In the genomic region with DNA sequence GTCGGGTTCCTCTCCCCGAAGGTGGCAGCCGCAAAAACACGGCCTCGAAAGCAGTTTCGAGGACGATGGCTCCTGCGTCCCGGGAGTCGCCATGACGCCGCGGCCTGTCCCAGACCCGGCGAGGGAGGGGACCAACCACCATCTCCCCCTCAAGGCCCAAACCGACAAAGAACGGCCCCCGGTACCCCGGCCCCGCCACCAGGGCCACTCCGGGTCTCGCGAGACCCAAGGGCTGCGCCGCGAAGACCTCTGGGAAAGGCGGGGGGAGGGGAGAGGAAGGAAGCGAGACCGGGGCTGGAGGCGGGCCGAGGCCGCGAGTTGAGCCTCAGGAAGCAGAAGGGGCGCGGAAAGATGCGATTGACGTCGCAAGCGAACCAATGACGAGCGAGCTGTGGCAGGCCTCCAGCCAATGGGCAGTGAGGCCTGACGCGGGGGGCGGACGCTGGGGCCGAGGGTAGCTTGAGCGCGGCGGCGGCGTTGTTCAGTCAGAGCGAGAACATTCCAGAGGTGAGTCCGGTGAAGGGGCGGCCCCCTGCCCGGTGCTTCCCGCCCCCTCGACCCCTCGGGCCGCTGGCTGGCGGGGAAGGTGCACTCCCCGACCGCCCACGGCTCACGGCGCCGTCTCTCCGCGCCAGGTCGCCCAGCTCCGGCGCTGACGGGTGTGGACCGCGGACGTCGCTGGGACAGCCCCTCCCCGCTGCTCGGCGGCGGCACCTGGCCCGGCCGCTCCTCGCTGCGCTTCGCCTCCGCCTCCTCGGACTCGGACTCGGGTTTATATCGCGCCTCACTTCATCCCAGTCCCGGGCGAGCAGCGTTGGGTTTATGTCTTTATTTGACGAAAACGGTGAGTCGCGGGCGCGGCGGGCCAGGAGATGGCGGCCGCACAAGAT, we compare ENCODE assay signal across 8 cellular contexts. TPM values are rescaled to one million over a fixed set of nuclear protein-coding genes. Genes with fewer than 3 reads are reported as not detected.
DNase-seq lines count a peak whose midpoint lies in the region; ATAC-seq and TF ChIP-seq lines count a peak whose summit lies in the region.

EIF5 (plus strand) TSS at position 484 of the 890 bp plus-strand sequence. CDS start 1,624 bp downstream, outside the sequence.

- H3K27ac ChIP-seq in Panc1 (ENCODE audit: low read length), result peak within 1 kb of the TSS; percentile 87
- peak within 1 kb of the TSS; percentile 99 to 100 for H3K27ac ChIP-seq in esophagus (ENCODE audit: low read depth in 2 of 2, low read length in 1 of 2)
- H3K27ac ChIP-seq in muscle layer of colon (ENCODE audit: low read depth, low read length), result peak within 1 kb of the TSS; percentile 96

- peaks cover 38% of the 10 kb centered on the region for H3K36me3 ChIP-seq in Panc1 (ENCODE audit: control insufficient read depth, insufficient read depth, low read length)
- peaks cover 4 to 22% of the 10 kb centered on the region in 2 donors for H3K36me3 ChIP-seq in esophagus (ENCODE audit: control insufficient read depth in 2 of 2, insufficient read depth in 2 of 2, low read length in 1 of 2)
- H3K36me3 ChIP-seq in muscle layer of colon (ENCODE audit: insufficient read depth, low read length), result peaks cover 37% of the 10 kb centered on the region

- intact Hi-C loops in Panc1 (cut with micrococcal nuclease; ENCODE audit: unreplicated experiment), result no loop called here

- BruUV-seq in Panc1 (replicated peaks; lab: Mats Ljungman, UMichigan), result no TSS peak

- peak within 1 kb of the TSS; percentile 94 for H3K9ac ChIP-seq in muscle layer of colon (ENCODE audit: low read length)

- no peaks in the 10 kb centered on the region for H3K27me3 Mint-ChIP-seq in activated T-cell treated with anti-CD3 and anti-CD28 coated beads, Interleukin-2, amount 50 U/mL, for 4 hours (ENCODE audit: low read depth)

- CTCF ChIA-PET in Panc1 (lab: Charles Lee), result no interaction called here

- ATAC-seq in GM21723 (IDR thresholded peaks at IDR 0.05; ENCODE audit: unreplicated experiment) (peak; percentile 86), Panc1 (peak; percentile 94)
- peak; percentile 88 to 89 for ATAC-seq in activated T-cell treated with anti-CD3 and anti-CD28 coated beads, Interleukin-2, amount 50 U/mL, for 4 hours

- in situ Hi-C loops in Panc1 (cut with HindIII; ENCODE audit: low pct_unique_long_range_greater_than_20kb, low sequenced_read_pairs), result no loop called here

- H3K27me3 ChIP-seq in Panc1 (ENCODE audit: control insufficient read depth, insufficient read depth, low read length), result no peaks in the 10 kb centered on the region
- no peaks in the 10 kb centered on the region for H3K27me3 ChIP-seq in esophagus (ENCODE audit: control insufficient read depth in 1 of 2, insufficient read depth in 2 of 2, low read length in 2 of 2)
- no peaks in the 10 kb centered on the region for H3K27me3 ChIP-seq in muscle layer of colon (ENCODE audit: control insufficient read depth in 1 of 2, insufficient read depth in 2 of 2, low read length in 2 of 2)

- DNase-seq in DMS79 (lab: John Stamatoyannopoulos, UW) (peak; percentile 99), KG1 (lab: John Stamatoyannopoulos, UW) (peak; percentile 97), Panc1 (ENCODE audit: low read depth, low spot score) (peak; percentile 81)
- peak; percentile 98 for DNase-seq in activated T-cell treated with anti-CD3 and anti-CD28 coated beads, Interleukin-2, amount 50 U/mL, for 4 hours
- DNase-seq in stimulated activated CD8-positive, alpha-beta memory T cell treated with anti-CD3 and anti-CD28 coated beads, Interleukin-7, amount 100 ng/mL, for 24 hours (ENCODE audit: low read depth), result peak; percentile 96

- no peaks in the 10 kb centered on the region for H3K9me3 Mint-ChIP-seq in activated T-cell treated with anti-CD3 and anti-CD28 coated beads, Interleukin-2, amount 50 U/mL, for 4 hours

- H3K4me3 Mint-ChIP-seq in activated T-cell treated with anti-CD3 and anti-CD28 coated beads, Interleukin-2, amount 50 U/mL, for 4 hours, result peak within 1 kb of the TSS; percentile 94

- 0% methylated on average over 92 to 103 of the region's 103 CpGs for WGBS in esophagus, 2 donors

- POLR2A ChIA-PET in Panc1 (lab: Charles Lee), result interaction anchor here (0.6 kb wide), 2 partner anchors 33 to 38 kb away, joined by 3 to 9 read pairs; no protein-coding TSS in a partner anchor

- TF ChIP-seq CTCF in Panc1 (IDR thresholded peaks at IDR 0.05), result no peak

- H3K4me3 ChIP-seq in Panc1 (ENCODE audit: low read depth in 2 of 2, low read length in 2 of 2), result peak within 1 kb of the TSS; percentile 79 to 91
- peak within 1 kb of the TSS; percentile 97 to 98 for H3K4me3 ChIP-seq in esophagus (ENCODE audit: low read depth in 1 of 2, low read length in 2 of 2)
- peak within 1 kb of the TSS; percentile 87 to 97 for H3K4me3 ChIP-seq in muscle layer of colon (ENCODE audit: low read depth in 1 of 2, low read length in 2 of 2)

- H3K9me3 ChIP-seq in Panc1 (ENCODE audit: control insufficient read depth, insufficient read depth, low read depth, low read length) (no peaks in the 10 kb centered on the region), esophagus (ENCODE audit: control insufficient read depth in 2 of 2, insufficient read depth in 1 of 2, low read depth in 1 of 2, low read length in 1 of 2) (no peaks in the 10 kb centered on the region), muscle layer of colon (ENCODE audit: low read length) (no peaks in the 10 kb centered on the region)

- H3K4me1 ChIP-seq in Panc1 (ENCODE audit: control insufficient read depth, insufficient read depth, low read length) (peaks cover 22% of the 10 kb centered on the region), esophagus (ENCODE audit: control insufficient read depth in 2 of 2, insufficient read depth in 2 of 2, low read length in 1 of 2) (peaks cover 0 to 7% of the 10 kb centered on the region in 2 donors), muscle layer of colon (ENCODE audit: insufficient read depth, low read length) (peaks cover 27% of the 10 kb centered on the region)

- peaks cover 41% of the 10 kb centered on the region for H3K4me1 Mint-ChIP-seq in activated T-cell treated with anti-CD3 and anti-CD28 coated beads, Interleukin-2, amount 50 U/mL, for 4 hours (ENCODE audit: low read depth)

- peaks cover 36% of the 10 kb centered on the region for H3K36me3 Mint-ChIP-seq in activated T-cell treated with anti-CD3 and anti-CD28 coated beads, Interleukin-2, amount 50 U/mL, for 4 hours (ENCODE audit: insufficient read depth)

RNA-seq across cellular contexts. Expression of gene EIF5, which starts in this region (rescaled TPM):
- total RNA-seq in Panc1 (2021; ENCODE audit: unreplicated experiment), result 238 TPM
- polyA plus RNA-seq in Panc1 (2012; ENCODE audit: insufficient read length), result 91.2 TPM
- total RNA-seq in activated T-cell treated with anti-CD3 and anti-CD28 coated beads, Interleukin-2, amount 50 U/mL, for 4 hours, result 100 to 1,000 TPM; 434 to 457 (median 451) TPM
- polyA plus RNA-seq in esophagus, result 100 to 1,000 TPM in 1 of 2 donors, 10 to 100 TPM in 1; 62.6 to 125 TPM

Comparison
In these comparisons a context has a peak if more than half of its experiments do, and no peak if none do; other contexts are left out.
1. Peak in every context shown above with its lines: DNase-seq, ATAC-seq, H3K4me3 ChIP-seq and H3K27ac ChIP-seq.